28 cellular contexts compared by ENCODE assay signal in the genomic region with DNA sequence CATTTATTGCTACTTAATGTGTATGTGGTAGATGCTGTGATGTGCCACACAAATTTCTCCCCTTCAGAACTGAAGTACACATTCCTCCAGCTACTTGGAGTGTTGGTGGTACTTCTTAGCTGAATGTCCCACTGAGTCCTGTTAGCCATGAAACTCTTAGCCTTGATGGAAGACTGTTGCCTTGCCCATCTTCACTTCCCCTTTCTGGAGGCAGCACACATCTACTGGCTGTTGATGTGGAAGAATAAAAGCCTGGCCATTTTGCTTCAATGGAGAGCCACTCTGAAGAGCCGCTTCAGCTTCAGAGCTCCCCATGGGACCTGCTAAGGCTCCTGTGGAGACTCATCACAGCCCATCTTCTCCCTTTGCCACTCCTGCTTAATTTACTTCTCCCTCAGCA.
"Had no signal": no experiment of that assay in that cellular context is flagged by ENCODE, and none has a peak within 500 bp of the region (broad histone marks: within the 10 kb centered on the region; RNA-seq: fewer than 3 reads in every experiment).

No MANE protein-coding gene starts in this region.

- H3K4me3 ChIP-seq: colonic mucosa, esophagus squamous epithelium, lower lobe of right lung, psoas muscle, sigmoid colon, thoracic aorta, uterus had no signal

- H3K36me3 ChIP-seq: colonic mucosa, esophagus squamous epithelium, lower lobe of right lung, sigmoid colon, thoracic aorta, uterus had no signal

- H3K9me3 ChIP-seq: colonic mucosa, esophagus squamous epithelium, lower lobe of right lung, psoas muscle, sigmoid colon, thoracic aorta, uterus had no signal

- H3K9ac ChIP-seq: parathyroid adenoma had no signal

- H3K27me3 ChIP-seq: colonic mucosa, esophagus squamous epithelium, sigmoid colon, uterus had no signal

- H2AFZ ChIP-seq: parathyroid adenoma had no signal

- DNase-seq: activated B cell treated with CpG ODN at 0.5 μM for 24 hours; activated CD4-positive, alpha-beta T cell treated with anti-CD3 and anti-CD28 coated beads for 36 hours; activated CD8-positive, alpha-beta memory T cell treated with anti-CD3 and anti-CD28 coated beads, Interleukin-2, amount 10 ng/mL, durations not matched to agents 7 days and 5 days; activated CD8-positive, alpha-beta T cell treated with anti-CD3 and anti-CD28 coated beads, Interleukin-2, amount 10 ng/mL, durations not matched to agents 7 days and 5 days; activated naive CD4-positive, alpha-beta T cell treated with Interleukin-2 at 50 U/mL for 16 hours; activated T-cell treated with anti-CD3 and anti-CD28 coated beads, Interleukin-2, amount 50 U/mL, for 72 hours; anterior cingulate cortex; colonic mucosa; effector CD8-positive, alpha-beta T cell; esophagus squamous epithelium; foreskin melanocyte; kidney glomerular epithelial cell; lower lobe of right lung; mesenchymal stem cell; naive thymus-derived CD8-positive, alpha-beta T cell; occipital lobe; psoas muscle; sigmoid colon; small intestine; stimulated activated CD4-positive, alpha-beta T cell treated with anti-CD3 and anti-CD28 coated beads, Interleukin-4, amount 100 ng/mL, for 24 hours; T-helper 9 cell; uterus had no signal

- H3K79me2 ChIP-seq: parathyroid adenoma had no signal

- H3K4me1 ChIP-seq: colonic mucosa, esophagus squamous epithelium, lower lobe of right lung, parathyroid adenoma, sigmoid colon, uterus had no signal

- H3K27ac ChIP-seq: colonic mucosa, epithelial cell of prostate, esophagus squamous epithelium, lower lobe of right lung, parathyroid adenoma, psoas muscle, sigmoid colon, thoracic aorta, uterus had no signal

- FAIRE-seq: endometrium, small intestine had no signal

- ATAC-seq: activated CD4-positive, alpha-beta T cell treated with anti-CD3 and anti-CD28 coated beads for 36 hours; activated CD8-positive, alpha-beta memory T cell treated with anti-CD3 and anti-CD28 coated beads, Interleukin-2, amount 10 ng/mL, durations not matched to agents 7 days and 5 days; activated CD8-positive, alpha-beta T cell treated with anti-CD3 and anti-CD28 coated beads, Interleukin-2, amount 10 ng/mL, durations not matched to agents 7 days and 5 days; activated T-cell treated with anti-CD3 and anti-CD28 coated beads, Interleukin-2, amount 50 U/mL, for 72 hours; left lobe of liver; lower lobe of right lung; naive thymus-derived CD8-positive, alpha-beta T cell; psoas muscle; stimulated activated effector memory CD8-positive, alpha-beta T cell treated with anti-CD3 and anti-CD28 coated beads, Interleukin-12 subunit alpha, Interleukin-12 subunit beta, amount 100 ng/mL, for 72 hours had no signal
